1 cellular context compared by ENCODE assay signal in genomic region chr14:94079891-94080605, GRCh38.
TF ChIP-seq lines count a peak whose summit lies in the region.

No MANE protein-coding gene starts in this region.

TF ChIP-seq in K562, 482 proteins besides CTCF, POLR2A, EP300 and RAD21:
- no peak for TF ChIP-seq ZNF696 (CRISPR knock-in tag; conservative IDR thresholded peaks at IDR 0.05)
- TF ChIP-seq ZFX (CRISPR knock-in tag; IDR thresholded peaks at IDR 0.05): no peak
- TF ChIP-seq, protein P1, sequence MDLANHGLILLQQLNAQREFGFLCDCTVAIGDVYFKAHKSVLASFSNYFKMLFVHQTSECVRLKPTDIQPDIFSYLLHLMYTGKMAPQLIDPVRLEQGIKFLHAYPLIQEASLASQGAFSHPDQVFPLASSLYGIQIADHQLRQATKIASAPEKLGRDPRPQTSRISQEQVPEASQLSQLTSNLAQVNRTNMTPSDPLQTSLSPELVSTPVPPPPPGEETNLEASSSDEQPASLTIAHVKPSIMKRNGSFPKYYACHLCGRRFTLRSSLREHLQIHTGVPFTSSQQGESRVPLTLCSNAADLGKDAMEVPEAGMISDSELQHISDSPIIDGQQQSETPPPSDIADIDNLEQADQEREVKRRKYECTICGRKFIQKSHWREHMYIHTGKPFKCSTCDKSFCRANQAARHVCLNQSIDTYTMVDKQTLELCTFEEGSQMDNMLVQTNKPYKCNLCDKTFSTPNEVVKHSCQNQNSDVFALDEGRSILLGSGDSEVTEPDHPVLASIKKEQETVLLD (IDR thresholded peaks at IDR 0.05): no peak
- TF ChIP-seq ZNF586 (CRISPR knock-in tag; conservative IDR thresholded peaks at IDR 0.05): no peak
- no peak for TF ChIP-seq DIDO1 (tag; IDR thresholded peaks at IDR 0.05; ENCODE audit: low read depth)
- TF ChIP-seq TAF9B (IDR thresholded peaks at IDR 0.05; ENCODE audit: partially characterized antibody): no peak
- no peak for TF ChIP-seq ZNF24 (IDR thresholded peaks at IDR 0.05)
- no peak for TF ChIP-seq ZNF311 (CRISPR knock-in tag; IDR thresholded peaks at IDR 0.05)
- TF ChIP-seq PRPF4 (IDR thresholded peaks at IDR 0.05; ENCODE audit: insufficient read depth, low read depth, low read length, poor library complexity, severe bottlenecking): no peak
- TF ChIP-seq, protein P2, sequence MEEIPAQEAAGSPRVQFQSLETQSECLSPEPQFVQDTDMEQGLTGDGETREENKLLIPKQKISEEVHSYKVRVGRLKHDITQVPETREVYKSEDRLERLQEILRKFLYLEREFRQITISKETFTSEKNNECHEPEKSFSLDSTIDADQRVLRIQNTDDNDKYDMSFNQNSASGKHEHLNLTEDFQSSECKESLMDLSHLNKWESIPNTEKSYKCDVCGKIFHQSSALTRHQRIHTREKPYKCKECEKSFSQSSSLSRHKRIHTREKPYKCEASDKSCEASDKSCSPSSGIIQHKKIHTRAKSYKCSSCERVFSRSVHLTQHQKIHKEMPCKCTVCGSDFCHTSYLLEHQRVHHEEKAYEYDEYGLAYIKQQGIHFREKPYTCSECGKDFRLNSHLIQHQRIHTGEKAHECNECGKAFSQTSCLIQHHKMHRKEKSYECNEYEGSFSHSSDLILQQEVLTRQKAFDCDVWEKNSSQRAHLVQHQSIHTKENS (CRISPR knock-in tag; IDR thresholded peaks at IDR 0.05): no peak
- TF ChIP-seq MBD2 (IDR thresholded peaks at IDR 0.05; ENCODE audit: borderline replicate concordance, low read depth): no peak
- no peak for TF ChIP-seq NR2C1 (IDR thresholded peaks at IDR 0.05)
- TF ChIP-seq NR2C1 (tag; IDR thresholded peaks at IDR 0.05): no peak
- no peak for TF ChIP-seq MYBL2 (IDR thresholded peaks at IDR 0.05; ENCODE audit: low read depth)
- TF ChIP-seq MYBL2 (CRISPR knock-in tag; IDR thresholded peaks at IDR 0.05; ENCODE audit: borderline replicate concordance): no peak
- no peak for TF ChIP-seq NR2F6 (CRISPR knock-in tag; IDR thresholded peaks at IDR 0.05)
- no peak for TF ChIP-seq ZNF644 (tag; IDR thresholded peaks at IDR 0.05; ENCODE audit: low read depth)
